In genomic region chr14:65193891-65194290, GRCh38 we compare ENCODE assay signal across 27 cellular contexts.
"Had no signal": no experiment of that assay in that cellular context is flagged by ENCODE, and none has a peak within 500 bp of the region (broad histone marks: within the 10 kb centered on the region; RNA-seq: fewer than 3 reads in every experiment).

No MANE protein-coding gene starts in this region.

- DNase-seq: activated CD4-positive, alpha-beta T cell treated with anti-CD3 and anti-CD28 coated beads for 4 hours; activated CD8-positive, alpha-beta memory T cell treated with anti-CD3 and anti-CD28 coated beads, Interleukin-2, amount 50 U/mL, for 4 hours; activated CD8-positive, alpha-beta T cell treated with anti-CD3 and anti-CD28 coated beads for 36 hours; activated gamma-delta T cell treated with Interleukin-2 at 50 U/mL for 16 hours; activated naive CD4-positive, alpha-beta T cell treated with anti-CD3 and anti-CD28 coated beads, Interleukin-2, amount 10 ng/mL, durations not matched to agents 7 days and 5 days; activated naive CD8-positive, alpha-beta T cell treated with anti-CD3 and anti-CD28 coated beads, Interleukin-2, amount 10 ng/mL, durations not matched to agents 7 days and 5 days; activated T-cell treated with anti-CD3 and anti-CD28 coated beads, Interleukin-2, amount 50 U/mL, for 72 hours; adrenal gland; anterior cingulate cortex; body of pancreas; central memory CD4-positive, alpha-beta T cell; KG1; MG63; MV-4-11; NCI-H1092 treated with DMSO at 0.1 percent for 48 hours; NCI-H1417 treated with DMSO at 0.1 percent for 48 hours; NCI-H1694; NCI-H2029; NCI-H2107; NCI-H2171 treated with DMSO at 0.1 percent for 48 hours; NCI-H345; NCI-H510A treated with DMSO at 0.1 percent for 48 hours; NCI-H69; SIG-M5; T-helper 1 cell; WERI-Rb-1 had no signal

- H3K4me3 Mint-ChIP-seq: activated CD8-positive, alpha-beta T cell treated with anti-CD3 and anti-CD28 coated beads for 36 hours; activated naive CD4-positive, alpha-beta T cell treated with anti-CD3 and anti-CD28 coated beads, Interleukin-2, amount 10 ng/mL, durations not matched to agents 7 days and 5 days; activated naive CD8-positive, alpha-beta T cell treated with anti-CD3 and anti-CD28 coated beads, Interleukin-2, amount 10 ng/mL, durations not matched to agents 7 days and 5 days; activated T-cell treated with anti-CD3 and anti-CD28 coated beads, Interleukin-2, amount 50 U/mL, for 72 hours had no signal

- H3K4me3 ChIP-seq: adrenal gland, body of pancreas, MG63 had no signal

- ATAC-seq: activated CD8-positive, alpha-beta T cell treated with anti-CD3 and anti-CD28 coated beads for 36 hours; activated T-cell treated with anti-CD3 and anti-CD28 coated beads, Interleukin-2, amount 50 U/mL, for 72 hours; body of pancreas had no signal

- H3K27me3 ChIP-seq: adrenal gland, body of pancreas, MG63 had no signal

- H3K4me1 ChIP-seq: adrenal gland, body of pancreas had no signal

- H3K4me1 Mint-ChIP-seq: activated naive CD4-positive, alpha-beta T cell treated with anti-CD3 and anti-CD28 coated beads, Interleukin-2, amount 10 ng/mL, durations not matched to agents 7 days and 5 days; activated naive CD8-positive, alpha-beta T cell treated with anti-CD3 and anti-CD28 coated beads, Interleukin-2, amount 10 ng/mL, durations not matched to agents 7 days and 5 days had no signal

- H3K9me3 Mint-ChIP-seq: activated CD8-positive, alpha-beta T cell treated with anti-CD3 and anti-CD28 coated beads for 36 hours; activated naive CD4-positive, alpha-beta T cell treated with anti-CD3 and anti-CD28 coated beads, Interleukin-2, amount 10 ng/mL, durations not matched to agents 7 days and 5 days; activated T-cell treated with anti-CD3 and anti-CD28 coated beads, Interleukin-2, amount 50 U/mL, for 72 hours; activated T-helper 2 cell treated with anti-CD3 and anti-CD28 coated beads, Interferon-gamma antibody, Interleukin-2, Interleukin-4, amounts not matched to agents 10 μg/mL and 5 μg/mL and 100 μg/mL, durations not matched to agents 14 hours and 24 hours and 36 hours had no signal

- H3K27ac Mint-ChIP-seq: activated CD8-positive, alpha-beta T cell treated with anti-CD3 and anti-CD28 coated beads for 36 hours; activated naive CD4-positive, alpha-beta T cell treated with anti-CD3 and anti-CD28 coated beads, Interleukin-2, amount 10 ng/mL, durations not matched to agents 7 days and 5 days; activated naive CD8-positive, alpha-beta T cell treated with anti-CD3 and anti-CD28 coated beads, Interleukin-2, amount 10 ng/mL, durations not matched to agents 7 days and 5 days; activated T-cell treated with anti-CD3 and anti-CD28 coated beads, Interleukin-2, amount 50 U/mL, for 72 hours; activated T-helper 2 cell treated with anti-CD3 and anti-CD28 coated beads, Interferon-gamma antibody, Interleukin-2, Interleukin-4, amounts not matched to agents 10 μg/mL and 5 μg/mL and 100 μg/mL, durations not matched to agents 14 hours and 24 hours and 36 hours had no signal

- H3K9me3 ChIP-seq: adrenal gland, body of pancreas, MG63 had no signal

- H3K27ac ChIP-seq: adrenal gland, body of pancreas, WERI-Rb-1 had no signal

- H3K36me3 Mint-ChIP-seq: activated naive CD4-positive, alpha-beta T cell treated with anti-CD3 and anti-CD28 coated beads, Interleukin-2, amount 10 ng/mL, durations not matched to agents 7 days and 5 days had no signal

- H3K36me3 ChIP-seq: adrenal gland, MG63, WERI-Rb-1 had no signal
